12 cellular contexts compared by ENCODE assay signal in the genomic region with DNA sequence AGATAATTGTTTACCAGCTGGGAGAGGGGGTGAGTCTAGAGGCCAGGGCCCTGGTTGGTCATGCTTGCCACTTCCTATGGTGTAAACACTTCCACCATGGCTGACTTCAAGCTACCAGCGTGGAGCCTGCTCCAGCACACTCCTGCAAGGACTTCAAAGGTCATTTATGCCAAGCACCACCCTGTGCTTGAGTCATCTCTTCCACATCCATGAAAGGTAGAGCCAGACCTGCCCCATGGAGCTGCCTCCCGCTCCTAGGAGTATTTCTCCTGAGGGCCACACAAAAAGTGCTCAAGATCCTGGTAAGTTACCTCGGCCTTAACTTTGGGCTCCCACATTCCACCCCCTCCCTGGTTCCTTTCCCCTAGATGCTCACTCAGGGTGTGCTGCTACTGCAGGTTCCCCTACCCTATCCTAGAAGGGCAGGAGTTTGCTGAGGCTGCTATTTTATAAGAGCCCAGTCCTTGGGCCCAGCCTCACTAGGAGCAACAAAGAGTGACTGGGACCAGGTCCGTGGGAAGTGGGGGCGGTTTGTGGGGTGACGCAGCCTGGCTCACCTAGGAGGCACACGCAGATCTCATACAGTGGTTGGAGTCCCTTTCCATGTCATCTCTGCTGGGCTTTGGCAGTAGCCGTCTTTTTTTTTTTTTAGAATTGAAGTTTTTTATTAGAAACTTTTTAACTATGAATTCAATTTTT. TPM values are rescaled to one million over a fixed set of nuclear protein-coding genes. Genes with fewer than 3 reads are reported as not detected.
DNase-seq lines count a peak whose midpoint lies in the region; ATAC-seq and TF ChIP-seq lines count a peak whose summit lies in the region.
"Had no signal": no experiment of that assay in that cellular context is flagged by ENCODE, and none has a peak within 500 bp of the region (broad histone marks: within the 10 kb centered on the region; RNA-seq: fewer than 3 reads in every experiment).

No MANE protein-coding gene starts in this region.

- H3K4me1 ChIP-seq in psoas muscle: peaks cover 32% of the 10 kb centered on the region
- H3K4me1 ChIP-seq: Caco-2 had no signal

- WGBS in psoas muscle, 3 donors: 80 to 89% (median 86%) methylated on average over 8 of the region's 8 CpGs

- TF ChIP-seq CTCF in AG04450 (IDR thresholded peaks at IDR 0.05; ENCODE audit: low read depth, low read length) (no peak), brain microvascular endothelial cell (IDR thresholded peaks at IDR 0.05; ENCODE audit: low read depth, low read length, missing control alignments) (no peak), psoas muscle (IDR thresholded peaks at IDR 0.05) (no peak)

- H3K27me3 ChIP-seq in AG04450 (ENCODE audit: control insufficient read depth, insufficient read depth, low read length): no peaks in the 10 kb centered on the region
- no peaks in the 10 kb centered on the region for H3K27me3 ChIP-seq in brain microvascular endothelial cell (replicated peaks)
- no peaks in the 10 kb centered on the region for H3K27me3 ChIP-seq in psoas muscle (ENCODE audit: insufficient read depth in 3 of 3, low read length in 2 of 3)

- H3K4me3 ChIP-seq in AG04450 (ENCODE audit: low read depth, low read length) (peak overlapping the region; percentile 8; the same call in 1 of the 2 replicates), brain microvascular endothelial cell (ENCODE audit: low read depth, low read length) (no peak overlapping the region), psoas muscle (no peak overlapping the region)

- in situ Hi-C loops in brain microvascular endothelial cell (cut with HindIII; ENCODE audit: low pct_ligation_motif_present, low sequenced_read_pairs): no loop called here

- no peak for ATAC-seq in psoas muscle
- ATAC-seq in HG02840 (IDR thresholded peaks at IDR 0.05; ENCODE audit: low FRiP score, unreplicated experiment): no peak

- intact Hi-C loops in psoas muscle (cut with DNase I): no loop called here

- CTCF ChIA-PET in AG04450 (lab: Charles Lee): interaction anchor here (0.6 to 5.0 kb wide), 8 partner anchors 8 to 342 kb away, joined by 3 to 29 read pairs (median 7); no protein-coding TSS in a partner anchor

- DNase-seq in AG04450 (ENCODE audit: low read depth, low spot score) (no peak), HT-29 (ENCODE audit: low spot score) (peak; percentile 53), brain microvascular endothelial cell (peak; percentile 59), psoas muscle (no peak), NCI-H2227 treated with DMSO at 0.1 percent for 48 hours (lab: John Stamatoyannopoulos, UW) (no peak), GM19240 (ENCODE audit: insufficient read length, low spot score) (no peak), NCI-H345 (lab: John Stamatoyannopoulos, UW) (no peak)
- DNase-seq: Caco-2, NCI-H2029 treated with DMSO at 0.1 percent for 48 hours, nephron progenitor cell, Right ventricle myocardium superior had no signal

- no peaks in the 10 kb centered on the region for H3K36me3 ChIP-seq in brain microvascular endothelial cell (replicated peaks)
- H3K36me3 ChIP-seq in psoas muscle (ENCODE audit: insufficient read depth in 1 of 2, low read depth in 1 of 2): no peaks in the 10 kb centered on the region

- no peaks in the 10 kb centered on the region; the same call in 1 of the 2 replicates for H3K9me3 ChIP-seq in AG04450 (ENCODE audit: control insufficient read depth, insufficient read depth, low read length)
- H3K9me3 ChIP-seq in psoas muscle: no peaks in the 10 kb centered on the region
- H3K9me3 ChIP-seq: Caco-2 had no signal

- POLR2A ChIA-PET in AG04450 (lab: Yijun Ruan, JAX): no interaction called here

- H3K27ac ChIP-seq in AG04450 (ENCODE audit: low read depth, low read length) (peak overlapping the region; percentile 84), brain microvascular endothelial cell (peak overlapping the region; percentile 80), psoas muscle (peak overlapping the region; percentile 53)

RNA-seq across cellular contexts. Expression of a gene that starts 2.4 kb away (rescaled TPM):
- polyA plus RNA-seq in AG04450 (2011; rRNA removed): 16.5 and 17.5 TPM in 2 replicates
- 17.1 and 17.8 TPM in 2 replicates for polyA minus RNA-seq in AG04450 (2011; rRNA and poly(A)+ RNA removed)
- total RNA-seq in HT-29 (2014; rRNA removed; shearing (Covaris generic)): 9.0 and 10.5 TPM in 2 replicates
- total RNA-seq in psoas muscle: 1 to 10 TPM in 1 of 4 donors, under 1 TPM in 3; 0.17 to 1.2 (median 0.50) TPM
- under 1 TPM; 0.25 to 0.36 (median 0.27) TPM for polyA plus RNA-seq in psoas muscle
- total RNA-seq: Caco-2 had no signal

RNA-seq across cellular contexts. Expression of a gene that starts 22.9 kb away (rescaled TPM):
- polyA plus RNA-seq in AG04450 (2011; rRNA removed) (not detected in 2 replicates), psoas muscle (under 1 TPM in 2 of 3 donors, not detected in 1; 0.03 to 0.22 TPM)
- polyA minus RNA-seq in AG04450 (2011; rRNA and poly(A)+ RNA removed): not detected in 2 replicates
- 6.6 and 9.1 TPM in 2 replicates for total RNA-seq in HT-29 (2014; rRNA removed; shearing (Covaris generic))
- total RNA-seq in psoas muscle: under 1 TPM in 1 of 4 donors, not detected in 3; 0.20 TPM
- total RNA-seq: Right ventricle myocardium superior had no signal

RNA-seq across cellular contexts. Expression of a gene that starts 52.2 kb away (rescaled TPM):
- polyA plus RNA-seq in AG04450 (2011; rRNA removed) (not detected in 2 replicates), psoas muscle (under 1 TPM; 0.13 to 0.22 (median 0.21) TPM)
- polyA minus RNA-seq in AG04450 (2011; rRNA and poly(A)+ RNA removed): not detected in 2 replicates
- total RNA-seq in HT-29 (2014; rRNA removed; shearing (Covaris generic)): not detected in 2 replicates
- under 1 TPM in 3 of 4 donors, not detected in 1; 0.58 to 0.95 (median 0.86) TPM for total RNA-seq in psoas muscle
- total RNA-seq: Caco-2 had no signal

RNA-seq across cellular contexts. Expression of a gene that starts 57.5 kb away (rescaled TPM):
- not detected in 2 replicates for polyA plus RNA-seq in AG04450 (2011; rRNA removed)
- polyA minus RNA-seq in AG04450 (2011; rRNA and poly(A)+ RNA removed): not detected in 2 replicates
- total RNA-seq in HT-29 (2014; rRNA removed; shearing (Covaris generic)): 0.37 and 0.43 TPM in 2 replicates
- 1 to 10 TPM in 1 of 4 donors, under 1 TPM in 3; 0.15 to 5.5 (median 0.47) TPM for total RNA-seq in psoas muscle
- polyA plus RNA-seq in psoas muscle: under 1 TPM; 0.16 to 0.56 (median 0.42) TPM
- total RNA-seq: Caco-2 had no signal

Comparison
In these comparisons a context has a peak if more than half of its experiments do, and no peak if none do; other contexts are left out.
1. DNase-seq: peak in HT-29 (single experiment) and brain microvascular endothelial cell (single experiment); none in AG04450 (single experiment), psoas muscle (0 of 2), NCI-H2227 treated with DMSO at 0.1 percent for 48 hours (single experiment), GM19240 (single experiment) and NCI-H345 (single experiment).
2. Peak in every context shown above with its lines, with median percentiles within 50 percentile points of each other: H3K27ac ChIP-seq.